Comparison of ENCODE assay signal across 26 cellular contexts in the genomic region with DNA sequence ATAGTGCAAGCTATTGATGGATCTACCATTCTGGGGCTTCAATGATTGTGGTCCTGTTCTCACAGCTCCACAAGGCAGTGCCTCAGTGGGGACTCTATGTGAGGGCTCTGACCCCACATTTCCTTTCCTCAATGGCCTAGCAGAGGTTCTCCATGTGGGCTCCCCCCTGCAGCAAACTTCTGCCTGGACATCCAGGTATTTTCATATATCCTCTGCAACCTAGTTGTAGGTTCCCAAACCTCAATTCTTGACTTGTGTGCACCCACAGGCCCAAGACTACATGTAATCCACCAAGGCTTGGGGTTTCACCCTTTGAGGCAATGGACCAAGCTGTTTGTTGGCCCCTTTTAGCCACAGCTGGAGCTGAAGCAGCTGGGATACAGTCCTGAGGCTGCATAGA. TPM values are rescaled to one million over a fixed set of nuclear protein-coding genes. Genes with fewer than 3 reads are reported as not detected.
"Had no signal": no experiment of that assay in that cellular context is flagged by ENCODE, and none has a peak within 500 bp of the region (broad histone marks: within the 10 kb centered on the region; RNA-seq: fewer than 3 reads in every experiment).

No MANE protein-coding gene starts in this region.

- H3K27me3 Mint-ChIP-seq: naive thymus-derived CD4-positive, alpha-beta T cell had no signal

- H3K4me3 Mint-ChIP-seq: naive thymus-derived CD4-positive, alpha-beta T cell had no signal

- ATAC-seq: gastrocnemius medialis; heart right ventricle; left lung; left ventricle myocardium superior; lower lobe of right lung; naive thymus-derived CD4-positive, alpha-beta T cell had no signal

- H3K36me3 ChIP-seq: gastrocnemius medialis had no signal

- H3K27ac Mint-ChIP-seq: naive thymus-derived CD4-positive, alpha-beta T cell had no signal

- H3K9me3 ChIP-seq: esophagus muscularis mucosa, gastrocnemius medialis, lower lobe of right lung had no signal

- DNase-seq: dermis blood vessel endothelial cell; dorsolateral prefrontal cortex; effector CD4-positive, alpha-beta T cell; effector memory CD4-positive, alpha-beta T cell; foreskin melanocyte; gastrocnemius medialis; glutamatergic neuron; heart right ventricle; hippocampal formation; kidney glomerular epithelial cell; left lung; left ventricle myocardium superior; mesenchymal stem cell; midbrain; naive thymus-derived CD4-positive, alpha-beta T cell had no signal

- H3K4me1 ChIP-seq: esophagus muscularis mucosa, gastrocnemius medialis, heart right ventricle, left lung, lower lobe of right lung had no signal

- H3K27me3 ChIP-seq: dorsolateral prefrontal cortex, esophagus muscularis mucosa, gastrocnemius medialis, heart right ventricle, left lung had no signal

- H3K27ac ChIP-seq: coronary artery, dorsolateral prefrontal cortex, esophagus muscularis mucosa, gastrocnemius medialis, heart right ventricle, left lung, lower lobe of right lung had no signal

- H3K4me3 ChIP-seq: coronary artery, dorsolateral prefrontal cortex, esophagus muscularis mucosa, gastrocnemius medialis, heart right ventricle, left lung, lower lobe of right lung had no signal

- H3K36me3 Mint-ChIP-seq: naive thymus-derived CD4-positive, alpha-beta T cell had no signal

RNA-seq across cellular contexts. Expression of a gene that starts 35.9 kb away (rescaled TPM):
- total RNA-seq: dermis blood vessel endothelial cell; endothelial cell of umbilical vein; epithelial cell of proximal tubule; esophagus muscularis mucosa; fibroblast of villous mesenchyme; glomerular endothelial cell; left ventricle myocardium superior; lung microvascular endothelial cell; mononuclear cell; naive thymus-derived CD4-positive, alpha-beta T cell had no signal
- polyA plus RNA-seq: endothelial cell of umbilical vein; fibroblast of lung; keratinocyte; naive thymus-derived CD4-positive, alpha-beta T cell had no signal
